In the genomic region with DNA sequence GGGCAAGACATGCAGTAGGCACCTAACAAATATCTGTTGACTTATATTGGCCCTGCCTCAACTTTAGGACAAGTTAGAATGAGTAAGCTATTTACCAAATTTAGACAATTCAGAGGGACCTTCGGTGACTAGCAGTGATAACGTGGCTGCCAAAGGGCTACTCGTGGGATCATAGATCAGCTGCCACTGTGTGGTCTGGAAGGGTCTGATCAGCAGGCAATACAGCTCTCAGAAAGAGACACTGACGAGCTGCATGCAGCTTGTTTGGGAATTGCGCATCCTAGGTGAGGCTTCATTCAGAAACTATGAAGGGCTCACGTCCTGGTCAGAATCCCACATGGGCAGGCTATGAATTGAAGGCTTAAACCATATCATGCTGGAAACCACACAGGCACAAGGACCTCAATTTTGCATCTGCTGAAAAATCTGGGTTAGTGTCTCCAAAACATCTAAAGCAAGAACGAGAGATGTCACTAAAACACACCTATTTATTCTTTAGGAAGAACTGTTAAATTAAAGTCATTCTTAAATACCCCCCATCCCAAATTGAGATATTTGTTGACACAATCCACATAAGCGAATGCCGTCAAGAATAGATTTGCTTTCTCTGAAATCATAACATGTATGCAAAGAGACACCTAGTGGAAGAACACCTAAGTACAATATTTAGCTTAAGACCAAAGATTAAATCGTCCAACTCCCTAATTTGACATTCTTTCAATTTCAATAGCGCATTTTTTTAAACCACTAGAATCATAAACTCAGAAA, we compare ENCODE assay signal across 8 cellular contexts.
DNase-seq lines count a peak whose midpoint lies in the region; ATAC-seq, FAIRE-seq and TF ChIP-seq lines count a peak whose summit lies in the region.

No MANE protein-coding gene starts in this region.

- ATAC-seq in GM18520 (IDR thresholded peaks at IDR 0.05; ENCODE audit: unreplicated experiment) (peak; percentile 46), HG03175 (IDR thresholded peaks at IDR 0.05; ENCODE audit: unreplicated experiment) (peak; percentile 70), GM12878 (peak; percentile 88)

- H3K4me2 ChIP-seq in GM12878 (ENCODE audit: control insufficient read depth, insufficient read depth): peak overlapping the region; percentile 50

- SMC1A ChIA-PET in GM12878 (lab: Charles Lee; ENCODE audit: uncharacterized antibody, unreplicated experiment): interaction anchor here (0.7 to 9.1 kb wide), 30 partner anchors 10 to 209 kb away, joined by 3 to 258 read pairs (median 6); a partner anchor contains a TSS

- H3K4me3 ChIP-seq in GM12878 (no peak overlapping the region), liver (ENCODE audit: low read depth in 1 of 3, low read length in 3 of 3) (peak overlapping the region in 1 of 3 donors; percentile 11), vagina (no peak overlapping the region)

- H3K9ac ChIP-seq in GM12878 (ENCODE audit: control insufficient read depth, insufficient read depth, low read length) (no peak overlapping the region), liver (ENCODE audit: low read depth in 1 of 2, low read length in 2 of 2) (no peak overlapping the region)

- peak overlapping the region; percentile 71 for H2AFZ ChIP-seq in GM12878 (ENCODE audit: control insufficient read depth, low read depth, low read length)

- RAD21 ChIA-PET in GM12878 (lab: Charles Lee; ENCODE audit: unreplicated experiment): interaction anchor here (0.6 to 5.9 kb wide), 30 partner anchors 9 to 591 kb away, joined by 3 to 70 read pairs (median 4); no protein-coding TSS in a partner anchor

- H4K20me1 ChIP-seq in GM12878 (ENCODE audit: control insufficient read depth, insufficient read depth): no peaks in the 10 kb centered on the region

- POLR2A ChIA-PET in GM12878 (lab: Charles Lee): interaction anchor here (0.7 to 1.3 kb wide), 3 partner anchors 26 to 123 kb away, joined by 3 to 4 read pairs (median 4); no protein-coding TSS in a partner anchor

- in situ Hi-C loops in GM12878 (cut with MboI): loop anchor here (5.0 kb wide), 1 partner anchor 120 kb away; no protein-coding TSS in a partner anchor

- no TSS peak for BruUV-seq in GM12878 (replicated peaks; lab: Mats Ljungman, UMichigan)

- H3K9me3 ChIP-seq in GM12878 (replicated peaks; ENCODE audit: control insufficient read depth, insufficient read depth, low read length) (no peaks in the 10 kb centered on the region; the same call in 2 of the 3 replicates), liver (ENCODE audit: control insufficient read depth in 4 of 4, low read length in 3 of 4) (no peaks in the 10 kb centered on the region), vagina (no peaks in the 10 kb centered on the region)

- WGBS in GM12878 (ENCODE audit: insufficient coverage, insufficient replicate concordance, low lambda C conversion rate, missing lambda C conversion rate): 27% methylated on average over 11 of the region's 11 CpGs
- 33% methylated on average over 11 of the region's 11 CpGs for WGBS in liver

- TF ChIP-seq EP300 in GM12878 (IDR thresholded peaks at IDR 0.05; ENCODE audit: borderline replicate concordance in 1 of 2, control insufficient read depth in 1 of 2, low read depth in 2 of 2, low read length in 2 of 2): no peak

- intact Hi-C loops in GM12878 (cut with micrococcal nuclease; ENCODE audit: unreplicated experiment) (loop anchor here (1.0 to 10.0 kb wide), 5 partner anchors 30 to 388 kb away; no protein-coding TSS in a partner anchor), vagina (cut with DNase I) (loop anchor here (10.0 kb wide), 1 partner anchor 122 kb away; no protein-coding TSS in a partner anchor)

- no peaks in the 10 kb centered on the region for H3K27me3 ChIP-seq in GM12878 (replicated peaks in 1 of 2; ENCODE audit: control insufficient read depth in 2 of 2, insufficient read depth in 2 of 2, low read length in 1 of 2)
- no peaks in the 10 kb centered on the region for H3K27me3 ChIP-seq in liver (ENCODE audit: control insufficient read depth in 4 of 4, insufficient read depth in 4 of 4, low read length in 3 of 4)
- H3K27me3 ChIP-seq in vagina: no peaks in the 10 kb centered on the region

- peaks cover 2% of the 10 kb centered on the region for H3K79me2 ChIP-seq in GM12878 (ENCODE audit: control insufficient read depth, insufficient read depth, low read length)

- TF ChIP-seq RAD21 in GM12878 (IDR thresholded peaks at IDR 0.05; ENCODE audit: insufficient read depth, low read depth, low read length): peak; percentile 79
- TF ChIP-seq RAD21 in liver (IDR thresholded peaks at IDR 0.05): peak; percentile 95

- peak; percentile 72 for DNase-seq in NCI-H69 (lab: John Stamatoyannopoulos, UW)
- no peak for DNase-seq in GM12878 (ENCODE audit: low read depth, low spot score)
- DNase-seq in vagina (ENCODE audit: extremely low spot score in 2 of 2): no peak
- no peak for DNase-seq in GOT3 (lab: John Stamatoyannopoulos, UW)

- CTCF ChIA-PET in GM12878 (lab: Yijun Ruan, JAX): interaction anchor here (0.7 to 6.6 kb wide), 45 partner anchors 11 to 1046 kb away, joined by 3 to 110 read pairs (median 5); no protein-coding TSS in a partner anchor

- H3K27ac ChIP-seq in C4-2B (no peak overlapping the region), GM12878 (ENCODE audit: control insufficient read depth, insufficient read depth) (no peak overlapping the region), liver (ENCODE audit: low read depth in 1 of 2, low read length in 2 of 2) (no peak overlapping the region), vagina (no peak overlapping the region)

- FAIRE-seq in GM12878 (lab: Jason Lieb, UNC): peak; percentile 41

- TF ChIP-seq POLR2A in GM12878 (IDR thresholded peaks at IDR 0.05; ENCODE audit: low read depth, low read length) (no peak), vagina (IDR thresholded peaks at IDR 0.05) (no peak)

- H3K36me3 ChIP-seq in GM12878 (ENCODE audit: control insufficient read depth in 2 of 2, insufficient read depth in 2 of 2, low read length in 1 of 2): no peaks in the 10 kb centered on the region
- H3K36me3 ChIP-seq in liver (ENCODE audit: control insufficient read depth in 4 of 4, insufficient read depth in 3 of 4, low read depth in 1 of 4, low read length in 3 of 4): no peaks in the 10 kb centered on the region
- no peaks in the 10 kb centered on the region for H3K36me3 ChIP-seq in vagina

- peak; percentile 74 for TF ChIP-seq CTCF in C4-2B (conservative IDR thresholded peaks at IDR 0.05)
- TF ChIP-seq CTCF in GM12878 (IDR thresholded peaks at IDR 0.05 in 2 of 3, conservative IDR thresholded peaks at IDR 0.05 in 1 of 3; ENCODE audit: control insufficient read depth in 2 of 3, extremely low read depth in 1 of 3, insufficient read depth in 1 of 3, low read depth in 3 of 3, low read length in 3 of 3): peak; percentile 58 to 77 (median 58); a peak in 5 of 6 replicates
- TF ChIP-seq CTCF in liver (IDR thresholded peaks at IDR 0.05; ENCODE audit: low read depth, low read length, missing input control): peak; percentile 61
- peak in 2 of 3 experiments; percentile 43 to 54 for TF ChIP-seq CTCF in vagina (IDR thresholded peaks at IDR 0.05)

- peaks cover 7% of the 10 kb centered on the region for H3K4me1 ChIP-seq in GM12878 (ENCODE audit: control insufficient read depth, insufficient read depth, low read length)
- no peaks in the 10 kb centered on the region for H3K4me1 ChIP-seq in liver (ENCODE audit: control insufficient read depth in 4 of 4, insufficient read depth in 4 of 4, low read length in 3 of 4)
- H3K4me1 ChIP-seq in vagina: no peaks in the 10 kb centered on the region

TF ChIP-seq in GM12878, 131 proteins besides CTCF, POLR2A, EP300 and RAD21 (continues in another document):
- TF ChIP-seq MTA3 (IDR thresholded peaks at IDR 0.05; ENCODE audit: borderline replicate concordance, low read length) (no peak), JUNB (IDR thresholded peaks at IDR 0.05) (no peak)
- TF ChIP-seq, protein P1, sequence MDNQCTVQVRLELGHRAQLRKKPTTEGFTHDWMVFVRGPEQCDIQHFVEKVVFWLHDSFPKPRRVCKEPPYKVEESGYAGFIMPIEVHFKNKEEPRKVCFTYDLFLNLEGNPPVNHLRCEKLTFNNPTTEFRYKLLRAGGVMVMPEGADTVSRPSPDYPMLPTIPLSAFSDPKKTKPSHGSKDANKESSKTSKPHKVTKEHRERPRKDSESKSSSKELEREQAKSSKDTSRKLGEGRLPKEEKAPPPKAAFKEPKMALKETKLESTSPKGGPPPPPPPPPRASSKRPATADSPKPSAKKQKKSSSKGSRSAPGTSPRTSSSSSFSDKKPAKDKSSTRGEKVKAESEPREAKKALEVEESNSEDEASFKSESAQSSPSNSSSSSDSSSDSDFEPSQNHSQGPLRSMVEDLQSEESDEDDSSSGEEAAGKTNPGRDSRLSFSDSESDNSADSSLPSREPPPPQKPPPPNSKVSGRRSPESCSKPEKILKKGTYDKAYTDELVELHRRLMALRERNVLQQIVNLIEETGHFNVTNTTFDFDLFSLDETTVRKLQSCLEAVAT (IDR thresholded peaks at IDR 0.05): 0 out of 2 replicates have a peak, but pooled peaks have one; percentile 19

TF ChIP-seq in liver, 16 proteins besides CTCF, POLR2A, EP300 and RAD21 (continues in another document):
- TF ChIP-seq SP1 (IDR thresholded peaks at IDR 0.05): no peak
- TF ChIP-seq, protein P2, sequence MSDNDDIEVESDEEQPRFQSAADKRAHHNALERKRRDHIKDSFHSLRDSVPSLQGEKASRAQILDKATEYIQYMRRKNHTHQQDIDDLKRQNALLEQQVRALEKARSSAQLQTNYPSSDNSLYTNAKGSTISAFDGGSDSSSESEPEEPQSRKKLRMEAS (IDR thresholded peaks at IDR 0.05): no peak
- no peak for TF ChIP-seq FOXA2 (IDR thresholded peaks at IDR 0.05)
- TF ChIP-seq HNF4A (conservative IDR thresholded peaks at IDR 0.05): no peak
